8 cellular contexts compared by ENCODE assay signal in genomic region chr3:9067352-9067975, GRCh38.
DNase-seq lines count a peak whose midpoint lies in the region; ATAC-seq and TF ChIP-seq lines count a peak whose summit lies in the region.

No MANE protein-coding gene starts in this region.

- H3K4me3 ChIP-seq in BE2C (ENCODE audit: low read depth, low read length) (no peak overlapping the region), dorsolateral prefrontal cortex (peak overlapping the region in 1 of 59 donors; percentile 29), lung (no peak overlapping the region), tibial nerve (no peak overlapping the region)

- peak; percentile 57 for ATAC-seq in GM18498 (IDR thresholded peaks at IDR 0.05; ENCODE audit: unreplicated experiment)
- ATAC-seq in lung (ENCODE audit: insufficient read depth, low FRiP score): peak; percentile 72
- no peak for ATAC-seq in GM21723 (IDR thresholded peaks at IDR 0.05; ENCODE audit: unreplicated experiment)

- no peaks in the 10 kb centered on the region for H3K36me3 ChIP-seq in BE2C
- H3K36me3 ChIP-seq in lung (ENCODE audit: control insufficient read depth in 2 of 2, insufficient read depth in 2 of 2, low read length in 2 of 2): no peaks in the 10 kb centered on the region
- peaks cover 0 to 8% (median 0%) of the 10 kb centered on the region in 3 donors for H3K36me3 ChIP-seq in tibial nerve

- no peak for TF ChIP-seq POLR2A in tibial nerve (IDR thresholded peaks at IDR 0.05)

- TF ChIP-seq CTCF in BE2C (IDR thresholded peaks at IDR 0.05; ENCODE audit: low read depth, low read length): peak; percentile 88
- TF ChIP-seq CTCF in dorsolateral prefrontal cortex (IDR thresholded peaks at IDR 0.05 in 54 of 56, conservative IDR thresholded peaks at IDR 0.05 in 2 of 56; ENCODE audit: low read depth in 1 of 56, partially characterized antibody in 56 of 56): peak; percentile 69 to 96 (median 89)
- peak; percentile 61 for TF ChIP-seq CTCF in lung (IDR thresholded peaks at IDR 0.05; ENCODE audit: control extremely low read depth, extremely low read depth)
- TF ChIP-seq CTCF in tibial nerve (IDR thresholded peaks at IDR 0.05): peak; percentile 72 to 90 (median 87)

- H3K27me3 ChIP-seq in BE2C (no peaks in the 10 kb centered on the region), dorsolateral prefrontal cortex (no peaks in the 10 kb centered on the region), lung (ENCODE audit: control insufficient read depth, insufficient read depth) (no peaks in the 10 kb centered on the region), tibial nerve (no peaks in the 10 kb centered on the region)

- no peaks in the 10 kb centered on the region; the same call in 1 of the 2 replicates for H3K9me3 ChIP-seq in BE2C
- H3K9me3 ChIP-seq in lung (ENCODE audit: control insufficient read depth in 2 of 2, insufficient read depth in 1 of 2, low read length in 1 of 2): no peaks in the 10 kb centered on the region
- no peaks in the 10 kb centered on the region for H3K9me3 ChIP-seq in tibial nerve

- H3K4me1 ChIP-seq in BE2C (no peaks in the 10 kb centered on the region), lung (ENCODE audit: control insufficient read depth in 2 of 2, insufficient read depth in 2 of 2, low read length in 2 of 2) (no peaks in the 10 kb centered on the region), tibial nerve (peaks cover 0 to 7% (median 0%) of the 10 kb centered on the region in 4 donors)

- H3K27ac ChIP-seq in dorsolateral prefrontal cortex (peak overlapping the region in 49 of 59 donors; percentile 6 to 82 (median 60)), lung (ENCODE audit: low read depth in 1 of 2, low read length in 1 of 2) (no peak overlapping the region), tibial nerve (no peak overlapping the region)

- no peak for TF ChIP-seq EP300 in tibial nerve (IDR thresholded peaks at IDR 0.05)

- in situ Hi-C loops in KBM-7 (cut with MboI; ENCODE audit: low pct_unique_long_range_greater_than_20kb, low sequenced_read_pairs): no loop called here

- intact Hi-C loops in dorsolateral prefrontal cortex (cut with DNase I): loop anchor here (1.0 to 5.0 kb wide), 4 partner anchors 79 to 96 kb away; no protein-coding TSS in a partner anchor

- 37 to 48% methylated on average over 13 of the region's 13 CpGs for WGBS in lung, 2 donors
- 26 to 36% methylated on average over 13 of the region's 13 CpGs for WGBS in tibial nerve, 2 donors

- DNase-seq in BE2C (peak; percentile 50), KBM-7 (peak; percentile 57), RPMI8226 (peak; percentile 52), dorsolateral prefrontal cortex (peak in 5 of 10 donors; percentile 42 to 81 (median 70)), lung (ENCODE audit: low spot score) (peak; percentile 38), tibial nerve (ENCODE audit: low spot score in 2 of 2) (peak in 1 of 2 donors; percentile 71)

Comparison
In these comparisons a context has a peak if more than half of its experiments do, and no peak if none do; other contexts are left out.
1. H3K27ac ChIP-seq: peak in dorsolateral prefrontal cortex (49 of 59); none in lung (0 of 2) and tibial nerve (0 of 4).
2. Peak in every context shown above with its lines, with median percentiles within 50 percentile points of each other: CTCF ChIP-seq.